Comparison of ENCODE assay signal across 8 cellular contexts in genomic region chr7:134126937-134127848, GRCh38. TPM values are rescaled to one million over a fixed set of nuclear protein-coding genes. Genes with fewer than 3 reads are reported as not detected.
DNase-seq lines count a peak whose midpoint lies in the region; ATAC-seq, FAIRE-seq and TF ChIP-seq lines count a peak whose summit lies in the region.

LRGUK (plus strand) TSS chr7:134127340; CDS start chr7:134127368, 28 bp downstream.

- H3K4me2 ChIP-seq in endothelial cell of umbilical vein (ENCODE audit: insufficient read depth, low read length) = peak within 1 kb of the TSS; percentile 69

- H3K9ac ChIP-seq in endothelial cell of umbilical vein (replicated peaks; ENCODE audit: extremely low read depth, insufficient read depth, low read length) = no peak within 1 kb of the TSS

- peak; percentile 79 for FAIRE-seq in endothelial cell of umbilical vein (lab: Jason Lieb, UNC)

- no peaks in the 10 kb centered on the region for H4K20me1 ChIP-seq in endothelial cell of umbilical vein (replicated peaks; ENCODE audit: control insufficient read depth, extremely low read depth, insufficient read depth, low read length)

- peak; percentile 100 for ATAC-seq in GM21390 (IDR thresholded peaks at IDR 0.05; ENCODE audit: unreplicated experiment)

- peak within 1 kb of the TSS; percentile 98 for H2AFZ ChIP-seq in endothelial cell of umbilical vein (ENCODE audit: low read depth, low read length)

- H3K27ac ChIP-seq in endothelial cell of umbilical vein (ENCODE audit: insufficient read depth, low read depth, low read length) = no peak within 1 kb of the TSS
- H3K27ac ChIP-seq in mesodermal cell (ENCODE audit: low read depth, low read length, severe bottlenecking) = no peak within 1 kb of the TSS

- DNase-seq in COR-L47 (lab: John Stamatoyannopoulos, UW) = peak; percentile 50
- peak; percentile 67 for DNase-seq in HT1080 (ENCODE audit: low read depth)
- DNase-seq in NOMO-1 (lab: John Stamatoyannopoulos, UW; ENCODE audit: unreplicated experiment in 2 of 2) = peak; percentile 8 to 49
- peak; percentile 45 for DNase-seq in activated CD8-positive, alpha-beta memory T cell treated with anti-CD3 and anti-CD28 coated beads, Interleukin-2, amount 50 U/mL, for 1 hour (ENCODE audit: extremely low read depth)
- peak; percentile 73 for DNase-seq in endothelial cell of umbilical vein (ENCODE audit: low read depth, low spot score)
- DNase-seq in stimulated activated CD8-positive, alpha-beta memory T cell treated with anti-CD3 and anti-CD28 coated beads, Interleukin-12 subunit alpha, Interleukin-12 subunit beta, amount 100 ng/mL, for 24 hours (ENCODE audit: extremely low read depth) = peak; percentile 46

- dilution Hi-C loops in endothelial cell of umbilical vein (cut with MboI; ENCODE audit: extremely low pct_ligation_motif_present, low sequenced_read_pairs) = no loop called here

- no peaks in the 10 kb centered on the region for H3K79me2 ChIP-seq in endothelial cell of umbilical vein (ENCODE audit: control insufficient read depth, insufficient read depth, low read length)

- H3K4me3 ChIP-seq in endothelial cell of umbilical vein (replicated peaks in 1 of 3; ENCODE audit: insufficient read depth in 1 of 3, low read depth in 1 of 3, low read length in 3 of 3) (peak within 1 kb of the TSS; percentile 20 to 62 (median 46)), mesodermal cell (ENCODE audit: extremely low read depth, insufficient read depth, low read length, poor library complexity, severe bottlenecking) (peak within 1 kb of the TSS; percentile 41)

- no peaks in the 10 kb centered on the region for H3K4me1 ChIP-seq in endothelial cell of umbilical vein (ENCODE audit: control insufficient read depth, extremely low read depth, insufficient read depth, low read length)
- no peaks in the 10 kb centered on the region for H3K4me1 ChIP-seq in mesodermal cell (ENCODE audit: control insufficient read depth, insufficient read depth, low read length, poor library complexity, severe bottlenecking)

- POLR2A ChIA-PET in endothelial cell of umbilical vein (lab: Charles Lee) = no interaction called here

- H3K9me3 ChIP-seq in endothelial cell of umbilical vein (replicated peaks; ENCODE audit: control insufficient read depth, insufficient read depth, low read length) (no peaks in the 10 kb centered on the region), mesodermal cell (ENCODE audit: control insufficient read depth, low read length) (no peaks in the 10 kb centered on the region)

- peaks cover 11 to 39% of the 10 kb centered on the region in 2 experiments for H3K27me3 ChIP-seq in endothelial cell of umbilical vein (ENCODE audit: control insufficient read depth in 2 of 2, insufficient read depth in 2 of 2, low read length in 2 of 2)

- TF ChIP-seq POLR2A in endothelial cell of umbilical vein (IDR thresholded peaks at IDR 0.05; ENCODE audit: low read depth, low read length) = no peak

- CTCF ChIA-PET in endothelial cell of umbilical vein (lab: Charles Lee) = interaction anchor here (0.6 to 3.3 kb wide), 5 partner anchors 14 to 352 kb away, joined by 3 to 39 read pairs (median 4); partner anchors contain the start of gene SLC35B4

- no TSS peak for BruUV-seq in endothelial cell of umbilical vein (replicated peaks; lab: Mats Ljungman, UMichigan)

- TF ChIP-seq CTCF in endothelial cell of umbilical vein (IDR thresholded peaks at IDR 0.05; ENCODE audit: extremely low read depth in 1 of 2, insufficient read depth in 1 of 2, low read depth in 1 of 2, low read length in 2 of 2) = no peak

- WGBS in mesodermal cell (ENCODE audit: insufficient coverage in 2 of 2), 2 experiments = 5 to 7% methylated on average over 37 to 44 of the region's 46 CpGs

- H3K36me3 ChIP-seq in endothelial cell of umbilical vein (ENCODE audit: control insufficient read depth in 2 of 2, extremely low read depth in 1 of 2, insufficient read depth in 2 of 2, low read length in 2 of 2) (no peaks in the 10 kb centered on the region), mesodermal cell (ENCODE audit: control insufficient read depth, insufficient read depth, low read length) (no peaks in the 10 kb centered on the region)

- intact Hi-C loops in endothelial cell of umbilical vein (cut with micrococcal nuclease) = loop anchor here (5.0 kb wide), 2 partner anchors 190 to 1045 kb away; partner anchors contain the start of genes CHCHD3 and SLC35B4

- H3K9me1 ChIP-seq in endothelial cell of umbilical vein (replicated peaks; ENCODE audit: control insufficient read depth, extremely low read depth, insufficient read depth, low read length) = no peaks in the 10 kb centered on the region

TF ChIP-seq in endothelial cell of umbilical vein, 7 proteins besides CTCF, POLR2A, EP300 and RAD21:
- TF ChIP-seq MYC (IDR thresholded peaks at IDR 0.05; ENCODE audit: low read depth, low read length) = no peak
- TF ChIP-seq FOS (IDR thresholded peaks at IDR 0.05; ENCODE audit: borderline replicate concordance, insufficient read depth, low read length) = no peak
- TF ChIP-seq POLR2AphosphoS5 (IDR thresholded peaks at IDR 0.05; ENCODE audit: insufficient read depth, low read depth, low read length) = no peak

RNA-seq across cellular contexts. Expression of gene LRGUK, which starts in this region (rescaled TPM):
- not detected in 2 replicates for total RNA-seq in HT1080 (2014; rRNA removed; shearing (Covaris generic))
- 0.07 and 0.19 TPM in 2 replicates for polyA plus RNA-seq in HT1080 (2015; cell fraction: cytosol; rRNA removed)
- 0.35 and 0.48 TPM in 2 replicates for polyA plus RNA-seq in HT1080 (2015; cell fraction: nucleus; rRNA removed)
- total RNA-seq in endothelial cell of umbilical vein = 0.11 TPM in 1 of 2 replicates, not detected in the other
- 0.10 and 0.18 TPM in 2 replicates for polyA plus RNA-seq in endothelial cell of umbilical vein
- 0.03 and 0.06 TPM in 2 replicates for polyA plus RNA-seq in endothelial cell of umbilical vein (2011; cell fraction: cytosol; rRNA removed)
- 1.3 and 2.1 TPM in 2 replicates for polyA plus RNA-seq in endothelial cell of umbilical vein (2011; cell fraction: nucleus; rRNA removed)
- 0.05 and 0.21 TPM in 2 replicates for polyA plus RNA-seq in endothelial cell of umbilical vein (2012)
- polyA minus RNA-seq in endothelial cell of umbilical vein = 0.63 and 1.2 TPM in 2 replicates
- polyA minus RNA-seq in endothelial cell of umbilical vein (2011; cell fraction: cytosol; rRNA and poly(A)+ RNA removed) = not detected
- polyA minus RNA-seq in endothelial cell of umbilical vein (2011; cell fraction: nucleus; rRNA and poly(A)+ RNA removed) = 0.91 and 1.2 TPM in 2 replicates
- polyA plus RNA-seq in mesodermal cell (2013, experiment 1 of 2) = 0.37 TPM
- 0.20 TPM for polyA plus RNA-seq in mesodermal cell (2013, experiment 2 of 2)

Comparison
In these comparisons a context has a peak if more than half of its experiments do, and no peak if none do; other contexts are left out.
1. Peak in DNase-seq in HT1080; RNA of the gene not detected or under 1 TPM.